Comparison of ENCODE assay signal across 21 cellular contexts in genomic region chr14:74658535-74659130, GRCh38. TPM values are rescaled to one million over a fixed set of nuclear protein-coding genes. Genes with fewer than 3 reads are reported as not detected.
DNase-seq lines count a peak whose midpoint lies in the region; ATAC-seq and TF ChIP-seq lines count a peak whose summit lies in the region.
"Had no signal": no experiment of that assay in that cellular context is flagged by ENCODE, and none has a peak within 500 bp of the region (broad histone marks: within the 10 kb centered on the region; RNA-seq: fewer than 3 reads in every experiment).

No MANE protein-coding gene starts in this region.

- H3K4me2 ChIP-seq in SK-N-SH, result no peak overlapping the region
- H3K4me2 ChIP-seq in osteoblast (ENCODE audit: insufficient read depth, low read length), result peak overlapping the region; percentile 1

- intact Hi-C loops in CD8-positive, alpha-beta T cell (cut with DNase I, micrococcal nuclease), result loop anchor here in 1 of 2 experiments (5.0 kb wide), 1 partner anchor 41 kb away; no protein-coding TSS in a partner anchor

- 93% methylated on average over 1 of the region's 1 CpG for WGBS in SK-N-SH (ENCODE audit: low lambda C conversion rate)

- no peaks in the 10 kb centered on the region for H3K9me3 ChIP-seq in SK-N-SH
- H3K9me3 ChIP-seq in osteoblast (ENCODE audit: low read depth, low read length), result no peaks in the 10 kb centered on the region
- no peaks in the 10 kb centered on the region for H3K9me3 ChIP-seq in CD8-positive, alpha-beta T cell (ENCODE audit: low read length)
- H3K9me3 ChIP-seq: colonic mucosa, heart left ventricle, MG63, right atrium auricular region, SJCRH30, stomach had no signal

- H3K27ac ChIP-seq in SK-N-SH (ENCODE audit: low read depth in 2 of 2, low read length in 1 of 2), result peak overlapping the region in 1 of 2 experiments; percentile 73; a peak in 2 of 4 replicates
- peak overlapping the region; percentile 79 for H3K27ac ChIP-seq in epithelial cell of prostate
- H3K27ac ChIP-seq in osteoblast (ENCODE audit: low read depth, low read length), result peak overlapping the region; percentile 38
- H3K27ac ChIP-seq in CD8-positive, alpha-beta T cell (ENCODE audit: low read depth, low read length), result no peak overlapping the region
- H3K27ac ChIP-seq: colonic mucosa, heart left ventricle, right atrium auricular region, SJCRH30, stomach had no signal

- no peak for TF ChIP-seq EP300 in SK-N-SH (IDR thresholded peaks at IDR 0.05; ENCODE audit: borderline replicate concordance in 1 of 2, low read depth in 1 of 2, low read length in 1 of 2)

- H2AFZ ChIP-seq in SK-N-SH (ENCODE audit: low read depth) (no peak overlapping the region), osteoblast (ENCODE audit: low read length) (no peak overlapping the region)

- H3K4me3 Mint-ChIP-seq in CD8-positive, alpha-beta T cell, result no peak overlapping the region
- H3K4me3 Mint-ChIP-seq: nephron progenitor cell had no signal

- H3K36me3 Mint-ChIP-seq in CD8-positive, alpha-beta T cell, result peaks cover 53% of the 10 kb centered on the region

- H3K79me2 ChIP-seq in SK-N-SH (ENCODE audit: insufficient read depth) (no peaks in the 10 kb centered on the region), osteoblast (ENCODE audit: insufficient read depth, low read length) (peaks cover 3% of the 10 kb centered on the region)

- H4K20me1 ChIP-seq in SK-N-SH (ENCODE audit: insufficient read depth) (no peaks in the 10 kb centered on the region), osteoblast (ENCODE audit: insufficient read depth, low read length) (no peaks in the 10 kb centered on the region)

- no peak for ATAC-seq in CD8-positive, alpha-beta T cell
- ATAC-seq: heart left ventricle had no signal

- H3K36me3 ChIP-seq in BJ (ENCODE audit: control insufficient read depth, insufficient read depth, low read length) (peaks cover 9% of the 10 kb centered on the region), SK-N-SH (replicated peaks in 1 of 2; ENCODE audit: control insufficient read depth in 1 of 2, insufficient read depth in 2 of 2, low read length in 1 of 2) (peaks cover 58 to 62% of the 10 kb centered on the region in 2 experiments), osteoblast (ENCODE audit: insufficient read depth, low read length) (peaks cover 27% of the 10 kb centered on the region)
- peaks cover 16% of the 10 kb centered on the region for H3K36me3 ChIP-seq in CD8-positive, alpha-beta T cell (ENCODE audit: insufficient read depth, low read length)

- no peak overlapping the region for H3K4me3 ChIP-seq in BJ (ENCODE audit: low read depth, low read length)
- no peak overlapping the region for H3K4me3 ChIP-seq in SK-N-SH (ENCODE audit: low read depth in 2 of 2, low read length in 1 of 2)
- no peak overlapping the region for H3K4me3 ChIP-seq in osteoblast (ENCODE audit: insufficient read depth, low read length)
- no peak overlapping the region for H3K4me3 ChIP-seq in CD8-positive, alpha-beta T cell (ENCODE audit: low read depth, low read length)
- H3K4me3 ChIP-seq: colonic mucosa, heart left ventricle, MG63, right atrium auricular region, SJCRH30, stomach had no signal

- peaks cover 6 to 46% of the 10 kb centered on the region in 2 experiments; a peak in 3 of 4 replicates for H3K4me1 ChIP-seq in SK-N-SH (ENCODE audit: control insufficient read depth in 1 of 2, insufficient read depth in 2 of 2, low read depth in 1 of 2, low read length in 1 of 2)
- H3K4me1 ChIP-seq in osteoblast (ENCODE audit: insufficient read depth, low read length), result peaks cover 54% of the 10 kb centered on the region
- no peaks in the 10 kb centered on the region for H3K4me1 ChIP-seq in CD8-positive, alpha-beta T cell (ENCODE audit: insufficient read depth, low read length)
- H3K4me1 ChIP-seq: colonic mucosa, SJCRH30 had no signal

- no peak for TF ChIP-seq RAD21 in SK-N-SH (IDR thresholded peaks at IDR 0.05; ENCODE audit: low read length)

- CTCF ChIA-PET in BJ (lab: Yijun Ruan, JAX) (interaction anchor here (3.1 kb wide), 1 partner anchor 46 kb away, joined by 16 read pairs; the partner anchor contains the start of gene LTBP2), SK-N-SH (lab: Yijun Ruan, JAX) (interaction anchor here (1.4 kb wide), 1 partner anchor 158 kb away, joined by 5 read pairs; no protein-coding TSS in a partner anchor)
- CTCF ChIA-PET in CD8-positive, alpha-beta T cell (lab: Charles Lee), result no interaction called here

- no peaks in the 10 kb centered on the region for H3K4me1 Mint-ChIP-seq in CD8-positive, alpha-beta T cell (ENCODE audit: low read depth)
- H3K4me1 Mint-ChIP-seq: nephron progenitor cell had no signal

- H3F3A ChIP-seq in SK-N-SH (replicated peaks; ENCODE audit: insufficient read depth), result peaks cover 56% of the 10 kb centered on the region

- no peaks in the 10 kb centered on the region for H3K27me3 ChIP-seq in BJ (ENCODE audit: control insufficient read depth, insufficient read depth, low read length)
- no peaks in the 10 kb centered on the region for H3K27me3 ChIP-seq in SK-N-SH (ENCODE audit: insufficient read depth)
- H3K27me3 ChIP-seq in osteoblast (ENCODE audit: insufficient read depth, low read length), result no peaks in the 10 kb centered on the region
- no peaks in the 10 kb centered on the region for H3K27me3 ChIP-seq in CD8-positive, alpha-beta T cell (ENCODE audit: insufficient read depth, low read length)
- H3K27me3 ChIP-seq: colonic mucosa, heart left ventricle, MG63, right atrium auricular region, SJCRH30, stomach had no signal

- H3K27ac Mint-ChIP-seq in CD8-positive, alpha-beta T cell, result no peak overlapping the region
- H3K27ac Mint-ChIP-seq: nephron progenitor cell had no signal

- TF ChIP-seq CTCF in BJ (IDR thresholded peaks at IDR 0.05; ENCODE audit: insufficient read depth, low read depth, low read length), result no peak
- no peak for TF ChIP-seq CTCF in SK-N-SH (IDR thresholded peaks at IDR 0.05)
- TF ChIP-seq CTCF in osteoblast (IDR thresholded peaks at IDR 0.05; ENCODE audit: extremely low read depth, low read depth, low read length), result no peak
- TF ChIP-seq CTCF in CD8-positive, alpha-beta T cell (IDR thresholded peaks at IDR 0.05), result no peak

- no peaks in the 10 kb centered on the region for H3K9me3 Mint-ChIP-seq in CD8-positive, alpha-beta T cell
- H3K9me3 Mint-ChIP-seq: nephron progenitor cell had no signal

- no peak overlapping the region for H3K9ac ChIP-seq in SK-N-SH

- no peaks in the 10 kb centered on the region for H3K9me2 ChIP-seq in SK-N-SH

- DNase-seq in BJ (ENCODE audit: low read depth), result peak; percentile 30
- DNase-seq in SK-N-SH, result no peak
- no peak for DNase-seq in epithelial cell of prostate (ENCODE audit: low read depth, low spot score)
- DNase-seq in osteoblast (ENCODE audit: insufficient read length, low spot score, missing footprints), result no peak
- no peak for DNase-seq in CD8-positive, alpha-beta T cell
- DNase-seq in NCI-H1436 (lab: John Stamatoyannopoulos, UW), result no peak
- no peak for DNase-seq in activated T-cell treated with anti-CD3 and anti-CD28 coated beads, Interleukin-2, amount 50 U/mL, for 1 hour
- no peak for DNase-seq in NCI-H1092 treated with DMSO at 0.1 percent for 48 hours (lab: John Stamatoyannopoulos, UW)
- DNase-seq: amygdala, colonic mucosa, GDM1, heart left ventricle, islet precursor cell, mesendoderm, MG63, NCI-H187, NCI-H446 treated with DMSO at 0.1 percent for 48 hours, nephron progenitor cell, SJCRH30, stomach had no signal

- no peaks in the 10 kb centered on the region for H3K27me3 Mint-ChIP-seq in CD8-positive, alpha-beta T cell (ENCODE audit: low read depth)

- POLR2A ChIA-PET in BJ (lab: Charles Lee) (interaction anchor here (0.6 kb wide), 1 partner anchor 79 kb away, joined by 4 read pairs; no protein-coding TSS in a partner anchor), SK-N-SH (lab: Yijun Ruan, JAX) (no interaction called here)
- POLR2A ChIA-PET in CD8-positive, alpha-beta T cell (lab: Charles Lee), result interaction anchor here (0.6 to 0.9 kb wide), 3 partner anchors 19 to 40 kb away, joined by 3 to 7 read pairs (median 4); no protein-coding TSS in a partner anchor

TF ChIP-seq in SK-N-SH, 30 proteins besides CTCF, POLR2A, EP300 and RAD21 (continues in another document):
- no peak for TF ChIP-seq NRF1 (IDR thresholded peaks at IDR 0.05; ENCODE audit: low read depth, low read length)
- TF ChIP-seq RCOR1 (IDR thresholded peaks at IDR 0.05; ENCODE audit: low read length), result no peak
- TF ChIP-seq JUND (IDR thresholded peaks at IDR 0.05), result peak; percentile 40
- TF ChIP-seq MAX (IDR thresholded peaks at IDR 0.05; ENCODE audit: low read depth), result no peak
- no peak for TF ChIP-seq EZH2phosphoT487 (IDR thresholded peaks at IDR 0.05; ENCODE audit: borderline replicate concordance, low read depth)
- 0 out of 2 replicates have a peak, but pooled peaks have one; percentile 7 for TF ChIP-seq TCF12 (IDR thresholded peaks at IDR 0.05)
- TF ChIP-seq RXRA (IDR thresholded peaks at IDR 0.05; ENCODE audit: borderline replicate concordance, low read depth), result no peak
- no peak for TF ChIP-seq POLR2AphosphoS5 (IDR thresholded peaks at IDR 0.05; ENCODE audit: low read depth, low read length)
- TF ChIP-seq TEAD4 (IDR thresholded peaks at IDR 0.05; ENCODE audit: borderline replicate concordance, insufficient read depth), result 0 out of 2 replicates have a peak, but pooled peaks have one; percentile 10
- peak; percentile 38; the same call in 1 of the 2 replicates for TF ChIP-seq FOSL2 (IDR thresholded peaks at IDR 0.05; ENCODE audit: borderline replicate concordance, low read depth)

RNA-seq across cellular contexts. Expression of gene LTBP2, which starts 46.6 kb away (rescaled TPM):
- 27.5 and 41.1 TPM in 2 replicates for polyA plus RNA-seq in BJ (2011; rRNA removed)
- polyA minus RNA-seq in BJ (2011; rRNA and poly(A)+ RNA removed), result 23.2 and 23.7 TPM in 2 replicates
- 34.4 and 58.8 TPM in 2 replicates for polyA plus RNA-seq in SK-N-SH (2012; rRNA removed)
- 30.9 and 41.3 TPM in 2 replicates for polyA plus RNA-seq in SK-N-SH (2012; cell fraction: cytosol; rRNA removed)
- polyA plus RNA-seq in SK-N-SH (2012; cell fraction: nucleus; rRNA removed), result 136 and 138 TPM in 2 replicates
- total RNA-seq in osteoblast, result 493 and 546 TPM in 2 replicates
- under 1 TPM; 0.44 to 0.81 TPM for total RNA-seq in CD8-positive, alpha-beta T cell

RNA-seq across cellular contexts. Expression of gene AREL1, which starts 54.2 kb away (rescaled TPM):
- polyA plus RNA-seq in BJ (2011; rRNA removed), result 38.8 and 52.7 TPM in 2 replicates
- 47.7 and 99.1 TPM in 2 replicates for polyA minus RNA-seq in BJ (2011; rRNA and poly(A)+ RNA removed)
- 35.1 and 50.8 TPM in 2 replicates for polyA plus RNA-seq in SK-N-SH (2012; rRNA removed)
- 27.0 and 33.1 TPM in 2 replicates for polyA plus RNA-seq in SK-N-SH (2012; cell fraction: cytosol; rRNA removed)
- 62.9 and 79.3 TPM in 2 replicates for polyA plus RNA-seq in SK-N-SH (2012; cell fraction: nucleus; rRNA removed)
- 27.9 and 29.2 TPM in 2 replicates for total RNA-seq in osteoblast
- total RNA-seq in CD8-positive, alpha-beta T cell, result 10 to 100 TPM; 44.5 to 60.1 TPM

RNA-seq across cellular contexts. Expression of gene FCF1, which starts 54.3 kb away (rescaled TPM):
- 30.6 and 70.2 TPM in 2 replicates for polyA plus RNA-seq in BJ (2011; rRNA removed)
- polyA minus RNA-seq in BJ (2011; rRNA and poly(A)+ RNA removed), result 19.3 and 21.0 TPM in 2 replicates
- 42.6 and 56.7 TPM in 2 replicates for polyA plus RNA-seq in SK-N-SH (2012; rRNA removed)
- 65.7 and 79.5 TPM in 2 replicates for polyA plus RNA-seq in SK-N-SH (2012; cell fraction: cytosol; rRNA removed)
- polyA plus RNA-seq in SK-N-SH (2012; cell fraction: nucleus; rRNA removed), result 20.8 and 36.2 TPM in 2 replicates
- total RNA-seq in osteoblast, result 33.3 and 35.1 TPM in 2 replicates
- 10 to 100 TPM; 32.6 to 34.0 TPM for total RNA-seq in CD8-positive, alpha-beta T cell

Comparison
In these comparisons a context has a peak if more than half of its experiments do, and no peak if none do; other contexts are left out.
1. RNA of gene LTBP2, which starts 46.6 kb away (total RNA-seq): 493 to 546 TPM in osteoblast; 0.44 to 0.81 TPM in CD8-positive, alpha-beta T cell; every median in the first group is over 100 times any median in the second.